In the genomic region with DNA sequence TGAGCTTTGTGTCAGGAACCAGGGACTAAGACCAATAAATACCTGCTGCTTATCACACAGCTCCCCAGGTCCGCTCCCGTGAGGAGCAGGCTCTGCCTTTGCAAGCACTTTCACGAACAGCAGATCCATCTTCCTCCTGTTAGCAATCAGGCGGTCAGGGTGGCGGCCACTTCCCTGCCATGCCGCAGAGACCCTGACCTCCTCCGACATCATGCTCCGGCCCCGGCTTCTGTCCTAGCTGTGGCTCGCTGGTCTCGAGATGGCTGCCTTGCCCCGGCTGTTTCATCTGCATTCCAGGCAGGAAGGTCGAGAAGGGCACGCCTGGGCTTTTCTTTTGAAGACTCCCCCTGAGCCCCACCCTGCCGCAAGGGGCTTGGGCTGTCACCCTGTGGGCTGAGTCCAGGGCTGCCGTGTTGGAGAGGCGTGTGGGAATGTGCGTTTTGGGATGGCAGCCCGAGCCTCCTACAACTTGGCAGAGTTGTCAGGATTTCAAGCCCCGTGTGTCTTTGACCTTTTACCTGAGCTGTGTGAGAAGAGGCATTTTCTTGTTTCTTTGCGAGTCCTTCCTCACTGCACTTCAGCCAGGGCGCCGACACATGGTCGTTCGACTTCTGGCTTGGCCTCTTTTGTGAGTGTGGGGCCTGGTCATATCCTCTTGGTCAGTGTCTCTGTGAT, we compare ENCODE assay signal across 1 cellular context.
TF ChIP-seq lines count a peak whose summit lies in the region.

No MANE protein-coding gene starts in this region.

TF ChIP-seq in H1, 55 proteins besides CTCF, POLR2A, EP300 and RAD21:
- TF ChIP-seq CEBPB (IDR thresholded peaks at IDR 0.05; ENCODE audit: low read depth, low read length) (no peak), SRF (IDR thresholded peaks at IDR 0.05; ENCODE audit: low read depth, low read length) (no peak), CHD2 (IDR thresholded peaks at IDR 0.05; ENCODE audit: low read length) (no peak), JUN (IDR thresholded peaks at IDR 0.05; ENCODE audit: low read depth, low read length) (no peak), TEAD4 (IDR thresholded peaks at IDR 0.05; ENCODE audit: low read depth, low read length) (peak; percentile 45; the same call in 1 of the 2 replicates), KDM1A (IDR thresholded peaks at IDR 0.05; ENCODE audit: borderline replicate concordance, low read length) (peak; percentile 73; the same call in 1 of the 2 replicates)
TF ChIP-seq in H1: peak in this region for 2.
